In genomic region chr9:123401879-123402513, GRCh38 we compare ENCODE assay signal across 8 cellular contexts. TPM values are rescaled to one million over a fixed set of nuclear protein-coding genes. Genes with fewer than 3 reads are reported as not detected.
DNase-seq lines count a peak whose midpoint lies in the region; ATAC-seq and TF ChIP-seq lines count a peak whose summit lies in the region.

No MANE protein-coding gene starts in this region.

- WGBS in prostate gland, result 46% methylated on average over 9 of the region's 9 CpGs

- no peaks in the 10 kb centered on the region for H3K9me3 ChIP-seq in prostate gland

- H3K4me3 ChIP-seq in LNCaP clone FGC (ENCODE audit: low read depth, low read length) (no peak overlapping the region), prostate gland (no peak overlapping the region)

- no peak overlapping the region for H3K27ac Mint-ChIP-seq in activated T-helper 17 cell treated with anti-CD3 and anti-CD28 coated beads, Interleukin-2, amount 50 U/mL, for 72 hours

- no peaks in the 10 kb centered on the region for H3K36me3 ChIP-seq in prostate gland

- no peak for TF ChIP-seq POLR2A in prostate gland (IDR thresholded peaks at IDR 0.05)

- no peak for ATAC-seq in GM21390 (IDR thresholded peaks at IDR 0.05; ENCODE audit: unreplicated experiment)
- no peak for ATAC-seq in activated T-helper 17 cell treated with anti-CD3 and anti-CD28 coated beads, Interleukin-2, amount 50 U/mL, for 72 hours (replicated peaks)

- no peaks in the 10 kb centered on the region for H3K27me3 Mint-ChIP-seq in activated T-helper 17 cell treated with anti-CD3 and anti-CD28 coated beads, Interleukin-2, amount 50 U/mL, for 72 hours

- no peaks in the 10 kb centered on the region for H3K36me3 Mint-ChIP-seq in activated T-helper 17 cell treated with anti-CD3 and anti-CD28 coated beads, Interleukin-2, amount 50 U/mL, for 72 hours (ENCODE audit: low read depth)

- intact Hi-C loops in prostate gland (cut with DNase I), result loop anchor here (2.0 to 10.0 kb wide), 3 partner anchors 140 to 639 kb away; no protein-coding TSS in a partner anchor

- peak overlapping the region; percentile 8 to 12 for H3K27ac ChIP-seq in prostate gland

- TF ChIP-seq CTCF in LNCaP clone FGC (IDR thresholded peaks at IDR 0.05; ENCODE audit: control insufficient read depth, extremely low read depth, insufficient read depth) (peak; percentile 76), prostate gland (IDR thresholded peaks at IDR 0.05) (peak in 3 of 4 experiments; percentile 37 to 60 (median 57))

- H3K4me1 ChIP-seq in prostate gland (replicated peaks), result no peaks in the 10 kb centered on the region

- peaks cover 3% of the 10 kb centered on the region for H3K4me1 Mint-ChIP-seq in activated T-helper 17 cell treated with anti-CD3 and anti-CD28 coated beads, Interleukin-2, amount 50 U/mL, for 72 hours

- peak; percentile 20 to 37 for DNase-seq in SHP77 (lab: John Stamatoyannopoulos, UW)
- no peak for DNase-seq in SHP77 treated with DMSO at 0.1 percent for 48 hours (lab: John Stamatoyannopoulos, UW)
- DNase-seq in LNCaP clone FGC (ENCODE audit: low read depth), result no peak
- DNase-seq in SW 1271 (lab: John Stamatoyannopoulos, UW), result peak; percentile 12 to 51
- DNase-seq in foreskin melanocyte, result peak; percentile 25
- no peak for DNase-seq in prostate gland (ENCODE audit: low spot score)

- no peak overlapping the region for H3K4me3 Mint-ChIP-seq in activated T-helper 17 cell treated with anti-CD3 and anti-CD28 coated beads, Interleukin-2, amount 50 U/mL, for 72 hours

- H3K27me3 ChIP-seq in prostate gland (replicated peaks; ENCODE audit: insufficient read depth), result no peaks in the 10 kb centered on the region

- no peaks in the 10 kb centered on the region for H3K9me3 Mint-ChIP-seq in activated T-helper 17 cell treated with anti-CD3 and anti-CD28 coated beads, Interleukin-2, amount 50 U/mL, for 72 hours

RNA-seq across cellular contexts. Expression of gene CRB2, which starts 46.0 kb away (rescaled TPM):
- 1 to 10 TPM in 1 of 2 donors, not detected in 1; 1.7 TPM for total RNA-seq in prostate gland
- under 1 TPM; 0.06 to 0.45 TPM for total RNA-seq in activated T-helper 17 cell treated with anti-CD3 and anti-CD28 coated beads, Interleukin-2, amount 50 U/mL, for 72 hours

Comparison
In these comparisons a context has a peak if more than half of its experiments do, and no peak if none do; other contexts are left out.
1. DNase-seq: peak in SHP77 (2 of 2), SW 1271 (2 of 2) and foreskin melanocyte (single experiment); none in SHP77 treated with DMSO at 0.1 percent for 48 hours (single experiment), LNCaP clone FGC (single experiment) and prostate gland (single experiment).